13 cellular contexts compared by ENCODE assay signal in the genomic region with DNA sequence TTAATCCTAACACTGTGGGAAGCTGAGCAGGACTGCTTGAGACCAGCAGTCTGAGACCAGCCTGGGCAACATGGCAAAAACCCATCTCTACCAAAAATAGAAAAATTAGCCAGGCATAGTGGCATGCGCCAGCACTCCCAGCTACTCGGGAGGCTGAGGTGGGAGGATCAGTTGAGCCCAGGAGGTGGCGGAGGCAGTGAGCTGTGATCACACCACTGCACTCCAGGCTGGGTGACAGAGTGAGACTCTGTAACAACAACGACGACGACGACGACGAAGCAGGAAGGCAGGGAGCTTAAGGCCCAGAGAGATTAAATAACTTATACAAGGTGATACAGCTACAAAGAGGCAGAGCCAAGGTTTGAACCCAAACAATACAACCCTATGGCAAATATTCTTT.
"Had no signal": no experiment of that assay in that cellular context is flagged by ENCODE, and none has a peak within 500 bp of the region (broad histone marks: within the 10 kb centered on the region; RNA-seq: fewer than 3 reads in every experiment).

No MANE protein-coding gene starts in this region.

- H3K27me3 Mint-ChIP-seq: type B pancreatic cell had no signal

- H3K4me1 Mint-ChIP-seq: neural progenitor cell had no signal

- H3K27ac Mint-ChIP-seq: neural progenitor cell had no signal

- H3K27ac ChIP-seq: esophagus squamous epithelium, neural progenitor cell, ovary had no signal

- FAIRE-seq: colon, endothelial cell of umbilical vein had no signal

- H2AFZ ChIP-seq: neural progenitor cell had no signal

- H3K4me1 ChIP-seq: neural progenitor cell had no signal

- H3K4me2 ChIP-seq: neural progenitor cell had no signal

- DNase-seq: activated naive CD4-positive, alpha-beta T cell treated with anti-CD3 and anti-CD28 coated beads, Interleukin-2, amount 50 U/mL, for 16 hours; esophagus squamous epithelium; left ventricle myocardium superior; ovary; stimulated activated CD4-positive, alpha-beta T cell treated with anti-CD3 and anti-CD28 coated beads, Interleukin-2, amount 100 ng/mL, for 48 hours; stimulated activated naive CD4-positive, alpha-beta T cell treated with Interleukin-2 at 50 U/mL for 16 hours; substantia nigra; T-helper 9 cell had no signal

- H3K9ac ChIP-seq: neural progenitor cell had no signal

- H3K36me3 ChIP-seq: ovary had no signal

- H3K9me3 ChIP-seq: ovary had no signal

- H3K4me3 Mint-ChIP-seq: neural progenitor cell, type B pancreatic cell had no signal

- H3K4me3 ChIP-seq: esophagus squamous epithelium, neural progenitor cell, ovary, SK-N-MC had no signal

- H3K27me3 ChIP-seq: esophagus squamous epithelium, neural progenitor cell, ovary had no signal
